ENCODE assay signal across 11 cellular contexts in genomic region chr11:95831198-95831883, GRCh38. TPM values are rescaled to one million over a fixed set of nuclear protein-coding genes. Genes with fewer than 3 reads are reported as not detected.
DNase-seq lines count a peak whose midpoint lies in the region; ATAC-seq and TF ChIP-seq lines count a peak whose summit lies in the region.
"Had no signal": no experiment of that assay in that cellular context is flagged by ENCODE, and none has a peak within 500 bp of the region (broad histone marks: within the 10 kb centered on the region; RNA-seq: fewer than 3 reads in every experiment).

No MANE protein-coding gene starts in this region.

- H3K27ac ChIP-seq in epithelial cell of prostate: peak overlapping the region; percentile 43
- H3K27ac ChIP-seq: right lobe of liver had no signal

- ATAC-seq in GM21423 (IDR thresholded peaks at IDR 0.05; ENCODE audit: unreplicated experiment): no peak
- ATAC-seq: right lobe of liver had no signal

- DNase-seq in GM04504 (ENCODE audit: low read depth) (peak; percentile 86), RPMI7951 (ENCODE audit: low read depth) (peak; percentile 92), epithelial cell of prostate (ENCODE audit: low read depth, low spot score) (no peak), retinal pigment epithelial cell (ENCODE audit: low read depth) (peak; percentile 90), DMS 273 (lab: John Stamatoyannopoulos, UW; ENCODE audit: unreplicated experiment) (no peak), NAMALWA (ENCODE audit: low spot score) (no peak)
- DNase-seq: effector CD8-positive, alpha-beta T cell; NK-92 treated with Interleukin-12 subunit alpha and Interleukin-12 subunit beta, amount 100 ng/mL, for 24 hours; right lobe of liver; T1000 had no signal

- TF ChIP-seq CTCF in retinal pigment epithelial cell (conservative IDR thresholded peaks at IDR 0.05; ENCODE audit: low read depth, low read length): no peak

- H3K4me3 ChIP-seq in retinal pigment epithelial cell (ENCODE audit: low read length): no peak overlapping the region
- H3K4me3 ChIP-seq: right lobe of liver had no signal

RNA-seq across cellular contexts. Expression of gene CEP57, which starts 41.0 kb away (rescaled TPM):
- 51.1 and 58.3 TPM in 2 replicates for total RNA-seq in RPMI7951 (2014; rRNA removed; shearing (Covaris generic))

RNA-seq across cellular contexts. Expression of gene FAM76B, which starts 41.8 kb away (rescaled TPM):
- 21.4 and 31.0 TPM in 2 replicates for total RNA-seq in RPMI7951 (2014; rRNA removed; shearing (Covaris generic))

Comparison
In these comparisons a context has a peak if more than half of its experiments do, and no peak if none do; other contexts are left out.
1. DNase-seq: peak in GM04504 (single experiment), RPMI7951 (single experiment) and retinal pigment epithelial cell (single experiment); none in epithelial cell of prostate (single experiment), DMS 273 (single experiment) and NAMALWA (single experiment).